Comparison of ENCODE assay signal across 8 cellular contexts in the genomic region with DNA sequence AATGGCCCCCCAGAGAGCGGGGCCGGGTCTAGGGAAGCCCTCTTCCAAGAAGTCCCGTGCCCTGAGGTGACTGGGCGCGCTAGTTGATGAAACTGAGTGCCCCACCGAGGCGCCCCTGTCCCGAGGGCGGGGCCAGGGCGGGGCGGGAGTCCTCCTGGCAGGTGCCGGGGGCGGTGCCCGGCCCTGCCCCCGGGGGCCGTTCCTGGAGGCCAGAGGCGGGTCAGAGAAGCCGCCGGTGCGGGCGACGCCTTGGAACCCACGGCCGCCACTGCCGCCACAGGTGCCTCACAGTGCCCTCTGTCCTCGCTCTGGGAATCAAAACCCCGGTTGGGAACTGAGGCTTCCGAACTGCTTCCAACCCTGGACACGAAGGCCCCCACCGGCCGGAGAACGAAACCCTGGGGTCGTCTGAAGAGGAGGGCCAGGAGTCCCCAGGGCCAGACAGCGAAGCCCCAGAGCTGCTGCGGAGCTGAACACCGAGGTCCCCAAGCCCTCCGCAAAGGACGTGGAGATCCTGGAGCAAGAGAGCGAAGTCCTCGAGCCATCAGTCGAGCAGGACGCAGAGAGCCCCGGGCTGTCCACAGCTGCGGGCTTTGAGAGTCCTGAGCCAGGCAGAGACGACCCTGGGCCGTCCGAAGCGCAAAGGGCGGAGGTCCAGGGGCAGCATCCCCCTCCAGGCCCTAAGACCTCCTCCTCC. TPM values are rescaled to one million over a fixed set of nuclear protein-coding genes. Genes with fewer than 3 reads are reported as not detected.
A peak's percentile ranks its signal among the peaks of the same experiment; 100 is the strongest.
DNase-seq lines count a peak whose midpoint lies in the region; ATAC-seq and TF ChIP-seq lines count a peak whose summit lies in the region.

A gene (plus strand): TSS at position 252 of the 697 bp plus-strand sequence. CDS start 524 bp downstream, outside the sequence.

- H3K4me1 ChIP-seq in BE2C (no peaks in the 10 kb centered on the region; the same call in none of the 2 replicates), iPS-15b (ENCODE audit: control insufficient read depth, insufficient read depth, low read length) (no peaks in the 10 kb centered on the region), skeletal muscle tissue (ENCODE audit: control insufficient read depth in 3 of 3, insufficient read depth in 3 of 3, low read length in 3 of 3) (peaks cover 27 to 35% (median 32%) of the 10 kb centered on the region in 3 donors)

- no peaks in the 10 kb centered on the region for H3K9me3 ChIP-seq in BE2C
- H3K9me3 ChIP-seq in iPS-15b (ENCODE audit: control insufficient read depth, insufficient read depth, low read length) = no peaks in the 10 kb centered on the region
- no peaks in the 10 kb centered on the region for H3K9me3 ChIP-seq in skeletal muscle tissue (ENCODE audit: control insufficient read depth in 3 of 3, low read length in 3 of 3)

- 1% methylated on average over 35 to 49 of the region's 49 CpGs for WGBS in adipose tissue, 3 donors

- peak; percentile 3 for ATAC-seq in GM21390 (IDR thresholded peaks at IDR 0.05; ENCODE audit: unreplicated experiment)
- ATAC-seq in GM19467 (IDR thresholded peaks at IDR 0.05; ENCODE audit: unreplicated experiment) = no peak

- no peaks in the 10 kb centered on the region for H3K36me3 ChIP-seq in BE2C
- H3K36me3 ChIP-seq in iPS-15b (ENCODE audit: control insufficient read depth, insufficient read depth, low read length) = no peaks in the 10 kb centered on the region
- H3K36me3 ChIP-seq in skeletal muscle tissue (ENCODE audit: control insufficient read depth in 3 of 3, insufficient read depth in 3 of 3, low read length in 3 of 3) = no peaks in the 10 kb centered on the region

- TF ChIP-seq CTCF in BE2C (IDR thresholded peaks at IDR 0.05; ENCODE audit: low read depth, low read length) = no peak

- H3K27ac ChIP-seq in adipose tissue (ENCODE audit: low read depth, low read length) (peak within 1 kb of the TSS; percentile 54), skeletal muscle tissue (ENCODE audit: low read depth, low read length) (peak within 1 kb of the TSS; percentile 83)

- H3K27me3 ChIP-seq in BE2C (peaks cover 21% of the 10 kb centered on the region), iPS-15b (ENCODE audit: control insufficient read depth, insufficient read depth, low read length) (peaks cover 42% of the 10 kb centered on the region), skeletal muscle tissue (ENCODE audit: control insufficient read depth in 3 of 3, insufficient read depth in 3 of 3, low read length in 3 of 3) (no peaks in the 10 kb centered on the region)

- DNase-seq in BE2C = peak; percentile 47
- DNase-seq in NCI-H748 (lab: John Stamatoyannopoulos, UW; ENCODE audit: unreplicated experiment) = peak; percentile 79
- DNase-seq in NCI-H128 (lab: John Stamatoyannopoulos, UW; ENCODE audit: unreplicated experiment) = no peak

- H3K9ac ChIP-seq in iPS-15b (ENCODE audit: low read depth, low read length) (no peak within 1 kb of the TSS), skeletal muscle tissue (ENCODE audit: low read depth in 1 of 3, low read length in 3 of 3) (peak within 1 kb of the TSS; percentile 88 to 89 (median 89))

- peak within 1 kb of the TSS; percentile 63 for H3K4me3 ChIP-seq in BE2C (ENCODE audit: low read depth, low read length)
- peak within 1 kb of the TSS; percentile 66 for H3K4me3 ChIP-seq in iPS-15b (ENCODE audit: low read depth, low read length)
- H3K4me3 ChIP-seq in skeletal muscle tissue (ENCODE audit: low read length in 3 of 3) = peak within 1 kb of the TSS; percentile 83 to 84 (median 83)

RNA-seq across cellular contexts. Expression of the gene that starts here (rescaled TPM):
- 10.5 TPM for polyA plus RNA-seq in BE2C (2012; ENCODE audit: insufficient read depth, insufficient read length, low read depth)
- polyA plus RNA-seq in adipose tissue = 10 to 100 TPM in 1 of 3 donors, 1 to 10 TPM in 2; 2.3 to 13.2 (median 3.8) TPM
- total RNA-seq in skeletal muscle tissue = not detected
